15 cellular contexts compared by ENCODE assay signal in genomic region chr16:24966031-24966430, GRCh38. TPM values are rescaled to one million over a fixed set of nuclear protein-coding genes. Genes with fewer than 3 reads are reported as not detected.
A peak's percentile ranks its signal among the peaks of the same experiment; 100 is the strongest.
DNase-seq lines count a peak whose midpoint lies in the region; ATAC-seq and TF ChIP-seq lines count a peak whose summit lies in the region.
"Had no signal": no experiment of that assay in that cellular context is flagged by ENCODE, and none has a peak within 500 bp of the region (broad histone marks: within the 10 kb centered on the region; RNA-seq: fewer than 3 reads in every experiment).

No MANE protein-coding gene starts in this region.

- H3K36me3 ChIP-seq in naive thymus-derived CD4-positive, alpha-beta T cell (ENCODE audit: control insufficient read depth in 2 of 3, insufficient read depth in 3 of 3, low read length in 3 of 3), result peaks cover 4 to 85% (median 10%) of the 10 kb centered on the region in 3 experiments

- no peak for TF ChIP-seq CTCF in GM13976 (IDR thresholded peaks at IDR 0.05; ENCODE audit: borderline replicate concordance, control extremely low read depth, extremely low read depth, insufficient read depth, missing control alignments)

- H3K9me3 Mint-ChIP-seq in stimulated activated naive B cell treated with anti-CD40 and anti-IgM and Interleukin-4, amounts not matched to agents 10 μg/mL and 1 μg/mL and 100 μg/mL, for 72 hours, result peaks cover 2 to 5% of the 10 kb centered on the region in 2 donors
- H3K9me3 Mint-ChIP-seq in naive thymus-derived CD4-positive, alpha-beta T cell, result peaks cover 0 to 20% (median 4%) of the 10 kb centered on the region in 11 donors

- peaks cover 18 to 24% of the 10 kb centered on the region in 2 donors for H3K4me1 Mint-ChIP-seq in stimulated activated naive B cell treated with anti-CD40 and anti-IgM and Interleukin-4, amounts not matched to agents 10 μg/mL and 1 μg/mL and 100 μg/mL, for 72 hours
- peaks cover 0 to 8% (median 0%) of the 10 kb centered on the region in 7 donors for H3K4me1 Mint-ChIP-seq in naive thymus-derived CD4-positive, alpha-beta T cell

- no peak overlapping the region for H3K27ac ChIP-seq in naive thymus-derived CD4-positive, alpha-beta T cell (ENCODE audit: low read depth, low read length)
- H3K27ac ChIP-seq: BLaER1, GM23248 had no signal

- no peaks in the 10 kb centered on the region for H3K27me3 ChIP-seq in naive thymus-derived CD4-positive, alpha-beta T cell (ENCODE audit: control insufficient read depth in 2 of 2, insufficient read depth in 2 of 2, low read length in 2 of 2)
- H3K27me3 ChIP-seq: BLaER1 had no signal

- no peaks in the 10 kb centered on the region for H3K4me1 ChIP-seq in naive thymus-derived CD4-positive, alpha-beta T cell (ENCODE audit: control insufficient read depth in 2 of 2, insufficient read depth in 2 of 2, low read length in 2 of 2)

- H3K4me3 Mint-ChIP-seq in stimulated activated naive B cell treated with anti-CD40 and anti-IgM and Interleukin-4, amounts not matched to agents 10 μg/mL and 1 μg/mL and 100 μg/mL, for 72 hours, result no peak overlapping the region
- no peak overlapping the region for H3K4me3 Mint-ChIP-seq in naive thymus-derived CD4-positive, alpha-beta T cell
- H3K4me3 Mint-ChIP-seq: CD8-positive, alpha-beta T cell had no signal

- intact Hi-C loops in naive thymus-derived CD4-positive, alpha-beta T cell (cut with micrococcal nuclease), result loop anchor here in 1 of 2 donors (5.0 kb wide), 1 partner anchor 46 kb away; no protein-coding TSS in a partner anchor

- peak overlapping the region; percentile 59 for H3K27ac Mint-ChIP-seq in stimulated activated naive B cell treated with anti-CD40 and anti-IgM and Interleukin-4, amounts not matched to agents 10 μg/mL and 1 μg/mL and 100 μg/mL, for 72 hours
- H3K27ac Mint-ChIP-seq in naive thymus-derived CD4-positive, alpha-beta T cell, result peak overlapping the region in 1 of 9 donors; percentile 13
- H3K27ac Mint-ChIP-seq: CD8-positive, alpha-beta T cell had no signal

- CTCF ChIA-PET in naive thymus-derived CD4-positive, alpha-beta T cell (lab: Charles Lee), result interaction anchor here (0.9 kb wide), 1 partner anchor 141 kb away, joined by 3 read pairs; no protein-coding TSS in a partner anchor

- H3K36me3 Mint-ChIP-seq in stimulated activated naive B cell treated with anti-CD40 and anti-IgM and Interleukin-4, amounts not matched to agents 10 μg/mL and 1 μg/mL and 100 μg/mL, for 72 hours, result peaks cover 49 to 73% of the 10 kb centered on the region in 2 donors
- peaks cover 27 to 87% (median 71%) of the 10 kb centered on the region in 5 donors for H3K36me3 Mint-ChIP-seq in naive thymus-derived CD4-positive, alpha-beta T cell

- POLR2A ChIA-PET in naive thymus-derived CD4-positive, alpha-beta T cell (lab: Charles Lee), result no interaction called here

- DNase-seq in activated CD8-positive, alpha-beta memory T cell treated with anti-CD3 and anti-CD28 coated beads, Interleukin-2, amount 50 U/mL, for 48 hours, result peak; percentile 28
- DNase-seq in activated CD8-positive, alpha-beta memory T cell treated with anti-CD3 and anti-CD28 coated beads for 24 hours, result no peak
- DNase-seq in NCI-H69 (lab: John Stamatoyannopoulos, UW), result peak; percentile 22
- peak; percentile 41 for DNase-seq in kidney tubule cell (ENCODE audit: low spot score)
- DNase-seq in stimulated activated naive B cell treated with anti-CD40 and anti-IgM and Interleukin-4, amounts not matched to agents 10 μg/mL and 1 μg/mL and 100 μg/mL, for 72 hours, result no peak
- no peak for DNase-seq in GM13976 (ENCODE audit: low spot score)
- DNase-seq in naive thymus-derived CD4-positive, alpha-beta T cell, result no peak
- DNase-seq: 8988T; Calu3; CD8-positive, alpha-beta T cell; DMS79 treated with DMSO at 0.1 percent for 48 hours; GF-D8; GM23248; HCEC 1CT had no signal

- in situ Hi-C loops in GM13976 (cut with MboI; ENCODE audit: low sequenced_read_pairs, unreplicated experiment), result no loop called here

- H3K4me3 ChIP-seq in naive thymus-derived CD4-positive, alpha-beta T cell (ENCODE audit: low read length), result no peak overlapping the region
- H3K4me3 ChIP-seq: BLaER1, GM23248 had no signal

- H3K27me3 Mint-ChIP-seq in stimulated activated naive B cell treated with anti-CD40 and anti-IgM and Interleukin-4, amounts not matched to agents 10 μg/mL and 1 μg/mL and 100 μg/mL, for 72 hours, result no peaks in the 10 kb centered on the region
- no peaks in the 10 kb centered on the region for H3K27me3 Mint-ChIP-seq in naive thymus-derived CD4-positive, alpha-beta T cell

- peaks cover 0 to 4% (median 3%) of the 10 kb centered on the region in 3 experiments for H3K9me3 ChIP-seq in naive thymus-derived CD4-positive, alpha-beta T cell (ENCODE audit: control insufficient read depth in 2 of 3, low read length in 3 of 3)

- ATAC-seq in stimulated activated naive B cell treated with anti-CD40 and anti-IgM and Interleukin-4, amounts not matched to agents 10 μg/mL and 1 μg/mL and 100 μg/mL, for 72 hours (replicated peaks), result no peak
- no peak for ATAC-seq in naive thymus-derived CD4-positive, alpha-beta T cell
- ATAC-seq: CD8-positive, alpha-beta T cell had no signal

RNA-seq across cellular contexts. Expression of gene ARHGAP17, which starts 49.1 kb away (rescaled TPM):
- total RNA-seq in naive thymus-derived CD4-positive, alpha-beta T cell, result 10 to 100 TPM; 58.8 to 92.7 (median 70.6) TPM
- 10 to 100 TPM; 26.3 to 45.6 TPM for polyA plus RNA-seq in naive thymus-derived CD4-positive, alpha-beta T cell

Comparison
In these comparisons a context has a peak if more than half of its experiments do, and no peak if none do; other contexts are left out.
1. DNase-seq: peak in activated CD8-positive, alpha-beta memory T cell treated with anti-CD3 and anti-CD28 coated beads, Interleukin-2, amount 50 U/mL, for 48 hours (single experiment), NCI-H69 (single experiment) and kidney tubule cell (single experiment); none in activated CD8-positive, alpha-beta memory T cell treated with anti-CD3 and anti-CD28 coated beads for 24 hours (single experiment), stimulated activated naive B cell treated with anti-CD40 and anti-IgM and Interleukin-4, amounts not matched to agents 10 μg/mL and 1 μg/mL and 100 μg/mL, for 72 hours (single experiment), GM13976 (single experiment) and naive thymus-derived CD4-positive, alpha-beta T cell (0 of 9).